8 cellular contexts compared by ENCODE assay signal in genomic region chr5:39948867-39949468, GRCh38.
A peak's percentile ranks its signal among the peaks of the same experiment; 100 is the strongest.
DNase-seq lines count a peak whose midpoint lies in the region; ATAC-seq and TF ChIP-seq lines count a peak whose summit lies in the region.

No MANE protein-coding gene starts in this region.

- ATAC-seq in GM21576 (IDR thresholded peaks at IDR 0.05; ENCODE audit: unreplicated experiment) = peak; percentile 93

- DNase-seq in DMS53 treated with DMSO at 0.1 percent for 48 hours (lab: John Stamatoyannopoulos, UW; ENCODE audit: unreplicated experiment) (peak; percentile 39), RPMI8226 (peak; percentile 74), germinal center (ENCODE audit: low spot score) (peak; percentile 47), putamen (ENCODE audit: low spot score) (peak; percentile 43), GF-D8 (lab: John Stamatoyannopoulos, UW) (no peak)
- DNase-seq in activated T-helper 9 cell treated with anti-CD3 and anti-CD28 coated beads, Interleukin-2, amount 50 U/mL, for 16 hours (ENCODE audit: low read depth) = peak; percentile 7

- TF ChIP-seq RAD21 in Ishikawa (IDR thresholded peaks at IDR 0.05; ENCODE audit: low read depth) = peak; percentile 72

- TF ChIP-seq EP300 in Ishikawa (IDR thresholded peaks at IDR 0.05; ENCODE audit: borderline replicate concordance) = no peak

TF ChIP-seq in Ishikawa, 13 proteins besides CTCF, POLR2A, EP300 and RAD21:
- TF ChIP-seq TCF12 (IDR thresholded peaks at IDR 0.05; ENCODE audit: low read depth) (no peak), YY1 (IDR thresholded peaks at IDR 0.05; ENCODE audit: low read depth) (0 out of 2 replicates have a peak, but pooled peaks have one; percentile 24)
TF ChIP-seq in Ishikawa: peak in this region for 1.
